Comparison of ENCODE assay signal across 8 cellular contexts in the genomic region with DNA sequence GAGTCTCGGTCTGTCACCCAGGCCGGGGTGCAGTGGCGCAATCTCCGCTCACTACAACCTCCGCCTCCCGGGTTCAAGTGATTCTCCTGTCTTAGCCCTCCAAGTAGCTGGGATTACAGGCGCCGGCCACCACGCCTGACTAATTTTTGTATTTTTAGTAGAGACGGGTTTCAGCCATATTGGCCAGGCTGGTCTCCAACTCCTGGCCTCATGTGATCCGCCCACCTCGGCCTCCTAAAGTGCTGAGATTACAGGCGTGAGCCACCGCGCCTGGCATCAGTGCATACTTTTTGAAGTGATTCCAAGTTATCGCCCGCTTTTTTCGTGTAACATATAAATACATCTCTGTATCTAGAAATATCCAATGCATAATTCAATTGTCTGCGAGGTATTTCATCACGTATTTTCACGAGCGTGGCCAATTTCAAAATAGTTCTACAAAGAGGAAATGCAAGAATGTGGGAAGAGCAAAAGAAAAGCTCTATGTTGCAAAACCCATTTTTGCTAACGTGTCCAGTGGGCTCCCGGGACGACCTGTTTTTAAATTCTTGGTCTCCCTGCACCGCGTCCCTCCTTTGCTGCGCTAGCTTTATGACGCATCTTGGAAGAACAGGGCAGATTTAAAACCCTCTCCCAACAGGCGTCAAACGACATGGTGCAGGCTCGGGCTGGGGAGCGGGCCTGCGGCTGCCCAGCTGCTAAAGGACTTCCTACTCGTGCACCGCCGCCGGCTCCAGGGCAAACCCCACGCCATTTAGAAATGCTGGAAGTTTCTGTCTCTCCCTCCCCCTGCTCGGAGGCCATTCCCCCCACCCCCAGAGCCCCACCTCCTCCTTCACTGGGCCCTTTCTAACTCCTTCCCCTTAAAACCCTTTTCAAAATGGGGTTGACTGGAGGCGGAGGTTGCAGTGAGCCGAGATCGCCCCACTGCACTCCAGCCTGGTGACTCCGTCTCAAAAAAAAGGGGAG. TPM values are rescaled to one million over a fixed set of nuclear protein-coding genes. Genes with fewer than 3 reads are reported as not detected.
A peak's percentile ranks its signal among the peaks of the same experiment; 100 is the strongest.
DNase-seq lines count a peak whose midpoint lies in the region; ATAC-seq lines count a peak whose summit lies in the region.

No MANE protein-coding gene starts in this region.

- peaks cover 15% of the 10 kb centered on the region for H3K36me3 Mint-ChIP-seq in activated naive CD4-positive, alpha-beta T cell treated with anti-CD3 and anti-CD28 coated beads, Interleukin-2, amount 10 ng/mL, durations not matched to agents 7 days and 5 days
- H3K36me3 Mint-ChIP-seq in stimulated activated memory B cell treated with anti-CD40 and anti-IgM and Interleukin-4, amounts not matched to agents 10 μg/mL and 1 μg/mL and 100 μg/mL, for 72 hours, result peaks cover 23% of the 10 kb centered on the region

- in situ Hi-C loops in ACHN (cut with HindIII; ENCODE audit: low pct_ligation_motif_present, low pct_unique_long_range_greater_than_20kb, low sequenced_read_pairs), result no loop called here

- H3K9me3 Mint-ChIP-seq in activated naive CD4-positive, alpha-beta T cell treated with anti-CD3 and anti-CD28 coated beads, Interleukin-2, amount 10 ng/mL, durations not matched to agents 7 days and 5 days, result no peaks in the 10 kb centered on the region
- no peaks in the 10 kb centered on the region for H3K9me3 Mint-ChIP-seq in stimulated activated memory B cell treated with anti-CD40 and anti-IgM and Interleukin-4, amounts not matched to agents 10 μg/mL and 1 μg/mL and 100 μg/mL, for 72 hours

- peak overlapping the region; percentile 77 for H3K27ac Mint-ChIP-seq in activated naive CD4-positive, alpha-beta T cell treated with anti-CD3 and anti-CD28 coated beads, Interleukin-2, amount 10 ng/mL, durations not matched to agents 7 days and 5 days
- H3K27ac Mint-ChIP-seq in stimulated activated memory B cell treated with anti-CD40 and anti-IgM and Interleukin-4, amounts not matched to agents 10 μg/mL and 1 μg/mL and 100 μg/mL, for 72 hours, result peak overlapping the region; percentile 86

- peak; percentile 35 for DNase-seq in activated naive CD4-positive, alpha-beta T cell treated with anti-CD3 and anti-CD28 coated beads, Interleukin-2, amount 10 ng/mL, durations not matched to agents 7 days and 5 days
- DNase-seq in activated naive CD4-positive, alpha-beta T cell treated with anti-CD3 and anti-CD28 coated beads, Interleukin-2, amount 50 U/mL, for 16 hours, result no peak
- DNase-seq in RPMI8226 (peak; percentile 51), dermis blood vessel endothelial cell (peak; percentile 60), left kidney (ENCODE audit: low read depth, low spot score) (peak; percentile 83), ACHN (no peak)

- peak; percentile 16 for ATAC-seq in stimulated activated memory B cell treated with anti-CD40 and anti-IgM and Interleukin-4, amounts not matched to agents 10 μg/mL and 1 μg/mL and 100 μg/mL, for 72 hours
- ATAC-seq in GM21367 (IDR thresholded peaks at IDR 0.05; ENCODE audit: unreplicated experiment), result no peak

- H3K4me1 Mint-ChIP-seq in activated naive CD4-positive, alpha-beta T cell treated with anti-CD3 and anti-CD28 coated beads, Interleukin-2, amount 10 ng/mL, durations not matched to agents 7 days and 5 days, result peaks cover 62% of the 10 kb centered on the region
- peaks cover 60% of the 10 kb centered on the region for H3K4me1 Mint-ChIP-seq in stimulated activated memory B cell treated with anti-CD40 and anti-IgM and Interleukin-4, amounts not matched to agents 10 μg/mL and 1 μg/mL and 100 μg/mL, for 72 hours

- peak overlapping the region; percentile 76 for H3K4me3 Mint-ChIP-seq in activated naive CD4-positive, alpha-beta T cell treated with anti-CD3 and anti-CD28 coated beads, Interleukin-2, amount 10 ng/mL, durations not matched to agents 7 days and 5 days
- peak overlapping the region; percentile 82 for H3K4me3 Mint-ChIP-seq in stimulated activated memory B cell treated with anti-CD40 and anti-IgM and Interleukin-4, amounts not matched to agents 10 μg/mL and 1 μg/mL and 100 μg/mL, for 72 hours

- CTCF ChIA-PET in activated naive CD4-positive, alpha-beta T cell treated with anti-CD3 and anti-CD28 coated beads, Interleukin-2, amount 10 ng/mL, durations not matched to agents 7 days and 5 days (lab: Charles Lee), result interaction anchor here (0.6 to 0.9 kb wide), 2 partner anchors 204 to 275 kb away, joined by 3 read pairs; no protein-coding TSS in a partner anchor

- H3K27me3 Mint-ChIP-seq in activated naive CD4-positive, alpha-beta T cell treated with anti-CD3 and anti-CD28 coated beads, Interleukin-2, amount 10 ng/mL, durations not matched to agents 7 days and 5 days, result peaks cover 85% of the 10 kb centered on the region
- H3K27me3 Mint-ChIP-seq in stimulated activated memory B cell treated with anti-CD40 and anti-IgM and Interleukin-4, amounts not matched to agents 10 μg/mL and 1 μg/mL and 100 μg/mL, for 72 hours, result no peaks in the 10 kb centered on the region

RNA-seq across cellular contexts. Expression of a gene that starts 0.9 kb away (rescaled TPM):
- total RNA-seq in dermis blood vessel endothelial cell, result 51.3 and 64.2 TPM in 2 replicates

Comparison
In these comparisons a context has a peak if more than half of its experiments do, and no peak if none do; other contexts are left out.
1. DNase-seq: peak in activated naive CD4-positive, alpha-beta T cell treated with anti-CD3 and anti-CD28 coated beads, Interleukin-2, amount 10 ng/mL, durations not matched to agents 7 days and 5 days (single experiment), RPMI8226 (single experiment), dermis blood vessel endothelial cell (single experiment) and left kidney (single experiment); none in activated naive CD4-positive, alpha-beta T cell treated with anti-CD3 and anti-CD28 coated beads, Interleukin-2, amount 50 U/mL, for 16 hours (single experiment) and ACHN (single experiment).